ENCODE assay signal across 11 cellular contexts in the genomic region with DNA sequence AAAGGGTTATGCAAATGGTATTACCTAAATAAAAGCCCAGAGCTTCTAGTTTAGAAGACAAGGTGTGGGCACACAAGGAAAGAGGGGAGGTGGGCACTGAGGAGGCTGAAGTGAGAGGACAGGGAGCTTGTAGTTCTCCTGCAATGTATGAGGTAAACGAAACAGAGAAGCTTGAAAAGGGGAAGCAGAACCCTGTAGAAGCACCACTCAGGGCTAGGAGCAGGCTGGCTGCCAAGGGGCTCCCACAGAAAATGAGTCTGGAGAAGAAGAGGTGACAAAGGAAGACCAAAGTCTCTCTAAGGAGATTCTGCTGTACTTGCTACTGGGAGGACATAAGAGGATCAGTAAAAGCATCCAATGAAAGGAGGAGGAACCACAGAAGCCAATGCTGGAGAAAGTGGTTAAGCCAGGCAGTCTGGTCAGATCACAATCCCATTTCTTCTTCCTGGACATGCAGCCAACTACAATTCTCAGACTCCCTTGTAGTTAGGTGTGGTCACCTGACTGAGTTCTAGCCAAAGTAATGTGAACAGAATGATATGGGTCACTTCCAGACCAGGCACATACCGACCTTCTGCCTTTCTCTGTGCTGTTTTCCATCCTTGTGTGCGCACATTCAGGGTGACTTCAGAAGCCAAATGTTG.
DNase-seq lines count a peak whose midpoint lies in the region; ATAC-seq and TF ChIP-seq lines count a peak whose summit lies in the region.
"Had no signal": no experiment of that assay in that cellular context is flagged by ENCODE, and none has a peak within 500 bp of the region (broad histone marks: within the 10 kb centered on the region; RNA-seq: fewer than 3 reads in every experiment).

No MANE protein-coding gene starts in this region.

- no TSS peak for BruUV-seq in PC-3 (replicated peaks; lab: Mats Ljungman, UMichigan)

- H3K4me1 ChIP-seq in HEK293 (ENCODE audit: control insufficient read depth, insufficient read depth, low read length) (peaks cover 24% of the 10 kb centered on the region), PC-3 (ENCODE audit: insufficient read depth, low read length) (peaks cover 11% of the 10 kb centered on the region), left lung (peaks cover 8 to 25% of the 10 kb centered on the region in 2 donors)

- H3K9me3 ChIP-seq in HEK293 (ENCODE audit: control insufficient read depth, insufficient read depth, low read depth, low read length): no peaks in the 10 kb centered on the region
- no peaks in the 10 kb centered on the region for H3K9me3 ChIP-seq in PC-3 (ENCODE audit: low read length)
- no peaks in the 10 kb centered on the region for H3K9me3 ChIP-seq in left lung

- no peaks in the 10 kb centered on the region for H3K79me2 ChIP-seq in PC-3 (ENCODE audit: low read length)

- H3K36me3 ChIP-seq in HEK293 (ENCODE audit: control insufficient read depth in 2 of 2, insufficient read depth in 1 of 2, low read length in 2 of 2) (no peaks in the 10 kb centered on the region), PC-3 (ENCODE audit: low read depth, low read length) (no peaks in the 10 kb centered on the region), left lung (no peaks in the 10 kb centered on the region)

- no peak overlapping the region for H3K4me3 Mint-ChIP-seq in osteocyte (ENCODE audit: unreplicated experiment)
- H3K4me3 Mint-ChIP-seq: activated naive CD8-positive, alpha-beta T cell treated with anti-CD3 and anti-CD28 coated beads, Interleukin-2, amount 10 ng/mL, durations not matched to agents 7 days and 5 days had no signal

- no peak overlapping the region for H3K27ac Mint-ChIP-seq in osteocyte (ENCODE audit: unreplicated experiment)
- H3K27ac Mint-ChIP-seq: activated naive CD8-positive, alpha-beta T cell treated with anti-CD3 and anti-CD28 coated beads, Interleukin-2, amount 10 ng/mL, durations not matched to agents 7 days and 5 days had no signal

- H3K36me3 Mint-ChIP-seq in osteocyte (ENCODE audit: unreplicated experiment): no peaks in the 10 kb centered on the region
- H3K36me3 Mint-ChIP-seq: activated naive CD8-positive, alpha-beta T cell treated with anti-CD3 and anti-CD28 coated beads, Interleukin-2, amount 10 ng/mL, durations not matched to agents 7 days and 5 days had no signal

- POLR2A ChIA-PET in HEK293 (lab: Yijun Ruan, JAX): no interaction called here
- POLR2A ChIA-PET in PC-3 (lab: Charles Lee; ENCODE audit: unreplicated experiment): no interaction called here

- H3K4me2 ChIP-seq in PC-3 (ENCODE audit: low read length): no peak overlapping the region

- no peaks in the 10 kb centered on the region for H3K27me3 ChIP-seq in PC-3 (ENCODE audit: low read length)
- H3K27me3 ChIP-seq in left lung: no peaks in the 10 kb centered on the region

- in situ Hi-C loops in Caki2 (cut with HindIII; ENCODE audit: low pct_unique_long_range_greater_than_20kb, low sequenced_read_pairs): loop anchor here (10.0 kb wide), 1 partner anchor 624 kb away; no protein-coding TSS in a partner anchor

- H3K9me3 Mint-ChIP-seq in osteocyte (ENCODE audit: unreplicated experiment): no peaks in the 10 kb centered on the region
- H3K9me3 Mint-ChIP-seq: activated naive CD8-positive, alpha-beta T cell treated with anti-CD3 and anti-CD28 coated beads, Interleukin-2, amount 10 ng/mL, durations not matched to agents 7 days and 5 days had no signal

- CTCF ChIA-PET in HEK293 (lab: Yijun Ruan, JAX) (interaction anchor here (0.7 to 1.1 kb wide), 2 partner anchors 141 to 370 kb away, joined by 3 read pairs; no protein-coding TSS in a partner anchor), PC-3 (lab: Charles Lee) (no interaction called here)

- no peak overlapping the region for H3K27ac ChIP-seq in HEK293 (ENCODE audit: extremely low read depth, low read depth, low read length)
- no peak overlapping the region for H3K27ac ChIP-seq in PC-3 (ENCODE audit: low read length)
- H3K27ac ChIP-seq in left lung: no peak overlapping the region

- H3F3A ChIP-seq in PC-3 (ENCODE audit: low read length, unreplicated experiment): no peaks in the 10 kb centered on the region

- peak; percentile 18; the same call in 1 of the 2 replicates for ATAC-seq in PC-3
- peak; percentile 58 for ATAC-seq in left lung

- H3K4me1 Mint-ChIP-seq in osteocyte (ENCODE audit: unreplicated experiment): peaks cover 19% of the 10 kb centered on the region
- H3K4me1 Mint-ChIP-seq: activated naive CD8-positive, alpha-beta T cell treated with anti-CD3 and anti-CD28 coated beads, Interleukin-2, amount 10 ng/mL, durations not matched to agents 7 days and 5 days had no signal

- TF ChIP-seq CTCF in HEK293 (tag by site-specific recombination; IDR thresholded peaks at IDR 0.05) (no peak), PC-3 (conservative IDR thresholded peaks at IDR 0.05; ENCODE audit: low read depth, low read length) (no peak), left lung (IDR thresholded peaks at IDR 0.05) (no peak), osteocyte (IDR thresholded peaks at IDR 0.05) (no peak)

- intact Hi-C loops in PC-3 (cut with micrococcal nuclease): no loop called here
- intact Hi-C loops in left lung (cut with DNase I): no loop called here

- DNase-seq in Caki2 (ENCODE audit: low read depth): peak; percentile 35
- DNase-seq in PC-3: no peak
- DNase-seq in left lung: peak; percentile 65 to 79
- DNase-seq in stimulated activated CD4-positive, alpha-beta T cell treated with anti-CD3 and anti-CD28 coated beads, Interleukin-15, amount 100 ng/mL, for 24 hours: no peak
- DNase-seq in osteocyte (ENCODE audit: extremely low spot score, unreplicated experiment): no peak
- no peak for DNase-seq in NCI-H748 treated with DMSO at 0.1 percent for 48 hours (lab: John Stamatoyannopoulos, UW)
- no peak for DNase-seq in NCI-H187 treated with DMSO at 0.1 percent for 48 hours (lab: John Stamatoyannopoulos, UW)
- DNase-seq: activated naive CD8-positive, alpha-beta T cell treated with anti-CD3 and anti-CD28 coated beads, Interleukin-2, amount 10 ng/mL, durations not matched to agents 7 days and 5 days; DMS 273 treated with DMSO at 0.1 percent for 48 hours; T-helper 1 cell had no signal

- no peak overlapping the region for H2AFZ ChIP-seq in PC-3 (ENCODE audit: low read length)

- H3K9me2 ChIP-seq in PC-3 (replicated peaks; ENCODE audit: low read length): no peaks in the 10 kb centered on the region

- H3K4me3 ChIP-seq in HEK293 (ENCODE audit: low read depth, low read length) (no peak overlapping the region), PC-3 (ENCODE audit: low read length) (no peak overlapping the region), left lung (no peak overlapping the region)

- no peak overlapping the region for H3K9ac ChIP-seq in PC-3 (ENCODE audit: low read length)

- H3K27me3 Mint-ChIP-seq in osteocyte (ENCODE audit: unreplicated experiment): no peaks in the 10 kb centered on the region

- no peaks in the 10 kb centered on the region for H4K20me1 ChIP-seq in PC-3 (ENCODE audit: low read length)

TF ChIP-seq in HEK293, 187 proteins besides CTCF, POLR2A, EP300 and RAD21:
- TF ChIP-seq PRDM1 (tag by site-specific recombination; IDR thresholded peaks at IDR 0.05) (peak; percentile 51; the same call in 1 of the 2 replicates), ZNF341 (tag by site-specific recombination; IDR thresholded peaks at IDR 0.05; ENCODE audit: low read depth) (no peak), ZNF48 (tag by site-specific recombination; IDR thresholded peaks at IDR 0.05) (no peak)

Comparison
In these comparisons a context has a peak if more than half of its experiments do, and no peak if none do; other contexts are left out.
1. DNase-seq: peak in Caki2 (single experiment) and left lung (2 of 2); none in PC-3 (single experiment), stimulated activated CD4-positive, alpha-beta T cell treated with anti-CD3 and anti-CD28 coated beads, Interleukin-15, amount 100 ng/mL, for 24 hours (single experiment), osteocyte (single experiment), NCI-H748 treated with DMSO at 0.1 percent for 48 hours (single experiment) and NCI-H187 treated with DMSO at 0.1 percent for 48 hours (single experiment).